Comparison of ENCODE assay signal across 14 cellular contexts in genomic region chr17:19703106-19703775, GRCh38. TPM values are rescaled to one million over a fixed set of nuclear protein-coding genes. Genes with fewer than 3 reads are reported as not detected.
A peak's percentile ranks its signal among the peaks of the same experiment; 100 is the strongest.
DNase-seq lines count a peak whose midpoint lies in the region; ATAC-seq, FAIRE-seq and TF ChIP-seq lines count a peak whose summit lies in the region.
"Had no signal": no experiment of that assay in that cellular context is flagged by ENCODE, and none has a peak within 500 bp of the region (broad histone marks: within the 10 kb centered on the region; RNA-seq: fewer than 3 reads in every experiment).

No MANE protein-coding gene starts in this region.

- H4K8ac ChIP-seq in IMR-90 (ENCODE audit: low read depth in 2 of 2, low read length in 2 of 2): no peak overlapping the region

- H2BK5ac ChIP-seq in IMR-90 (ENCODE audit: low read depth, low read length, poor library complexity, severe bottlenecking): no peak overlapping the region

- H2BK120ac ChIP-seq in IMR-90 (ENCODE audit: low read depth, low read length): no peak overlapping the region

- no peak overlapping the region for H3K27ac ChIP-seq in IMR-90 (ENCODE audit: insufficient read depth, low read length)

- peak; percentile 27 for DNase-seq in AG20443 (ENCODE audit: low spot score)
- no peak for DNase-seq in IMR-90
- DNase-seq in frontal cortex (ENCODE audit: low spot score in 2 of 2): peak; percentile 19
- DNase-seq in nephron progenitor cell: peak; percentile 45
- DNase-seq in globus pallidus (ENCODE audit: low spot score): no peak
- no peak for DNase-seq in stimulated activated naive CD8-positive, alpha-beta T cell treated with anti-CD3 and anti-CD28 coated beads, Interleukin-15, amount 100 ng/mL, for 72 hours
- no peak for DNase-seq in NCI-H2227 (lab: John Stamatoyannopoulos, UW; ENCODE audit: unreplicated experiment)
- DNase-seq: activated T-cell treated with anti-CD3 and anti-CD28 coated beads, Interleukin-2, amount 50 U/mL, for 4 hours; left colon; NCI-H1436 treated with DMSO at 0.1 percent for 48 hours; stimulated activated CD4-positive, alpha-beta T cell treated with anti-CD3 and anti-CD28 coated beads, Interleukin-2, amount 100 ng/mL, for 24 hours had no signal

- in situ Hi-C loops in IMR-90 (cut with MboI; ENCODE audit: low sequenced_read_pairs): no loop called here

- POLR2A ChIA-PET in IMR-90 (lab: Charles Lee; ENCODE audit: unreplicated experiment): no interaction called here

- no peaks in the 10 kb centered on the region for H3K79me1 ChIP-seq in IMR-90 (ENCODE audit: low read depth in 1 of 2, low read length in 2 of 2)

- CTCF ChIA-PET in IMR-90 (lab: Yijun Ruan, JAX): no interaction called here

- ATAC-seq in IMR-90 (ENCODE audit: low read depth): peak; percentile 29; the same call in 1 of the 2 replicates
- no peak for ATAC-seq in GM21447 (IDR thresholded peaks at IDR 0.05; ENCODE audit: unreplicated experiment)
- no peak for ATAC-seq in stimulated activated naive CD8-positive, alpha-beta T cell treated with anti-CD3 and anti-CD28 coated beads, Interleukin-15, amount 100 ng/mL, for 72 hours
- ATAC-seq: activated T-cell treated with anti-CD3 and anti-CD28 coated beads, Interleukin-2, amount 50 U/mL, for 4 hours; HCT116; left colon had no signal

- no peak overlapping the region for H2AFZ ChIP-seq in IMR-90 (replicated peaks; ENCODE audit: low read length, poor library complexity)

- peaks cover 18% of the 10 kb centered on the region for H3K27me3 ChIP-seq in IMR-90 (ENCODE audit: control insufficient read depth, insufficient read depth, low read length)

- no peak for TF ChIP-seq POLR2A in IMR-90 (IDR thresholded peaks at IDR 0.05; ENCODE audit: low read depth, low read length)

- H3K4me3 Mint-ChIP-seq in nephron progenitor cell: peak overlapping the region; percentile 24
- H3K4me3 Mint-ChIP-seq in stimulated activated naive CD8-positive, alpha-beta T cell treated with anti-CD3 and anti-CD28 coated beads, Interleukin-15, amount 100 ng/mL, for 72 hours: no peak overlapping the region
- H3K4me3 Mint-ChIP-seq: activated T-cell treated with anti-CD3 and anti-CD28 coated beads, Interleukin-2, amount 50 U/mL, for 4 hours; IgD-negative memory B cell had no signal

- H3K4me1 ChIP-seq in IMR-90 (ENCODE audit: control insufficient read depth, insufficient read depth, low read length): no peaks in the 10 kb centered on the region; the same call in 1 of the 2 replicates

- no peaks in the 10 kb centered on the region for H3K9me3 Mint-ChIP-seq in nephron progenitor cell
- no peaks in the 10 kb centered on the region for H3K9me3 Mint-ChIP-seq in stimulated activated naive CD8-positive, alpha-beta T cell treated with anti-CD3 and anti-CD28 coated beads, Interleukin-15, amount 100 ng/mL, for 72 hours
- H3K9me3 Mint-ChIP-seq: activated T-cell treated with anti-CD3 and anti-CD28 coated beads, Interleukin-2, amount 50 U/mL, for 4 hours; IgD-negative memory B cell had no signal

- H3K23ac ChIP-seq in IMR-90 (ENCODE audit: low read depth, low read length): no peak overlapping the region

- no peak overlapping the region for H3K18ac ChIP-seq in IMR-90 (ENCODE audit: low read depth, low read length)

- no peak overlapping the region for H4K91ac ChIP-seq in IMR-90 (ENCODE audit: insufficient read depth, low read depth, low read length)

- no peak overlapping the region for H3K14ac ChIP-seq in IMR-90 (replicated peaks; ENCODE audit: low read depth, low read length)

- peak overlapping the region; percentile 97 for H3K27ac Mint-ChIP-seq in nephron progenitor cell
- H3K27ac Mint-ChIP-seq in stimulated activated naive CD8-positive, alpha-beta T cell treated with anti-CD3 and anti-CD28 coated beads, Interleukin-15, amount 100 ng/mL, for 72 hours: no peak overlapping the region
- H3K27ac Mint-ChIP-seq: IgD-negative memory B cell had no signal

- H3K36me3 ChIP-seq in IMR-90 (ENCODE audit: control insufficient read depth, insufficient read depth, low read length): no peaks in the 10 kb centered on the region

- H4K20me1 ChIP-seq in IMR-90 (ENCODE audit: insufficient read depth, low read length): no peaks in the 10 kb centered on the region

- H4K5ac ChIP-seq in IMR-90 (ENCODE audit: low read depth, low read length): no peak overlapping the region

- 48% methylated on average over 6 of the region's 10 CpGs; no CpG with 5 or more reads in 1 of the 2 experiments for WGBS in IMR-90 (ENCODE audit: extremely low coverage in 2 of 2, insufficient read length in 1 of 2), 2 experiments

- no peak overlapping the region for H3K9ac ChIP-seq in IMR-90 (ENCODE audit: low read depth, low read length)

- no peak for TF ChIP-seq CTCF in IMR-90 (conservative IDR thresholded peaks at IDR 0.05; ENCODE audit: low read depth, low read length)
- no peak for TF ChIP-seq CTCF in nephron progenitor cell (IDR thresholded peaks at IDR 0.05)

- H3K56ac ChIP-seq in IMR-90 (ENCODE audit: extremely low read depth, insufficient read depth, low read length): no peak overlapping the region

- intact Hi-C loops in IMR-90 (cut with micrococcal nuclease): no loop called here

- H3K36me3 Mint-ChIP-seq in nephron progenitor cell (ENCODE audit: low read depth): no peaks in the 10 kb centered on the region
- H3K36me3 Mint-ChIP-seq: IgD-negative memory B cell had no signal

- H2BK15ac ChIP-seq in IMR-90 (ENCODE audit: low read depth, low read length): no peak overlapping the region

- no peak for FAIRE-seq in frontal cortex (lab: Jason Lieb, UNC)

- no peak overlapping the region for H2AK5ac ChIP-seq in IMR-90 (ENCODE audit: low read depth, low read length)

- no peak overlapping the region for H3K4me2 ChIP-seq in IMR-90 (ENCODE audit: low read depth, low read length)

- peaks cover 4% of the 10 kb centered on the region for H3K27me3 Mint-ChIP-seq in nephron progenitor cell (ENCODE audit: low read depth, poor library complexity)
- no peaks in the 10 kb centered on the region for H3K27me3 Mint-ChIP-seq in stimulated activated naive CD8-positive, alpha-beta T cell treated with anti-CD3 and anti-CD28 coated beads, Interleukin-15, amount 100 ng/mL, for 72 hours
- H3K27me3 Mint-ChIP-seq: IgD-negative memory B cell had no signal

- no peak overlapping the region for H2AK9ac ChIP-seq in IMR-90 (replicated peaks; ENCODE audit: low read depth, low read length, poor library complexity)

- peaks cover 47% of the 10 kb centered on the region for H3K4me1 Mint-ChIP-seq in nephron progenitor cell
- H3K4me1 Mint-ChIP-seq in stimulated activated naive CD8-positive, alpha-beta T cell treated with anti-CD3 and anti-CD28 coated beads, Interleukin-15, amount 100 ng/mL, for 72 hours: no peaks in the 10 kb centered on the region
- H3K4me1 Mint-ChIP-seq: IgD-negative memory B cell had no signal

- no peak overlapping the region for H2BK20ac ChIP-seq in IMR-90 (ENCODE audit: low read depth, low read length)

- dilution Hi-C loops in IMR-90 (cut with HindIII; ENCODE audit: low sequenced_read_pairs, unreplicated experiment): no loop called here

- BruUV-seq in IMR-90 (replicated peaks; lab: Mats Ljungman, UMichigan): no TSS peak

- no peak overlapping the region for H3K4me3 ChIP-seq in IMR-90 (ENCODE audit: insufficient read depth, low read depth, low read length)

- H3K9me3 ChIP-seq in IMR-90 (ENCODE audit: control insufficient read depth, insufficient read depth, low read length): no peaks in the 10 kb centered on the region

- H3K9me1 ChIP-seq in IMR-90 (ENCODE audit: insufficient read depth, low read length): no peaks in the 10 kb centered on the region

- no peak for TF ChIP-seq RAD21 in IMR-90 (IDR thresholded peaks at IDR 0.05; ENCODE audit: low read length)

- no peak overlapping the region for H3K4ac ChIP-seq in IMR-90 (ENCODE audit: low read depth, low read length)

TF ChIP-seq in IMR-90, 13 proteins besides CTCF, POLR2A, EP300 and RAD21:
- no peak for TF ChIP-seq BHLHE40 (IDR thresholded peaks at IDR 0.05; ENCODE audit: low read depth, low read length)
- no peak for TF ChIP-seq MAFK (IDR thresholded peaks at IDR 0.05; ENCODE audit: low read depth, low read length)
- TF ChIP-seq SMC3 (IDR thresholded peaks at IDR 0.05; ENCODE audit: low read depth, low read length): no peak
- TF ChIP-seq ELK1 (IDR thresholded peaks at IDR 0.05; ENCODE audit: borderline replicate concordance, low read depth, low read length): no peak
- TF ChIP-seq CEBPB (IDR thresholded peaks at IDR 0.05; ENCODE audit: low read depth, low read length): no peak
- TF ChIP-seq RFX5 (IDR thresholded peaks at IDR 0.05; ENCODE audit: low read depth, low read length): no peak
TF ChIP-seq in IMR-90: peak in this region for 0.

RNA-seq across cellular contexts. Expression of gene SLC47A2, which starts 13.1 kb away (rescaled TPM):
- total RNA-seq in IMR-90 (2012; rRNA removed) (not detected in 2 replicates), frontal cortex (under 0.01 TPM)
- polyA plus RNA-seq in IMR-90 (2012; rRNA removed): not detected in 2 replicates
- polyA plus RNA-seq in IMR-90 (2012; cell fraction: cytosol; rRNA removed): not detected in 2 replicates
- not detected in 2 replicates for polyA plus RNA-seq in IMR-90 (2012; cell fraction: nucleus; rRNA removed; ENCODE audit: low replicate concordance)
- total RNA-seq: activated T-cell treated with anti-CD3 and anti-CD28 coated beads, Interleukin-2, amount 50 U/mL, for 4 hours had no signal

RNA-seq across cellular contexts. Expression of gene ALDH3A1, which starts 44.9 kb away (rescaled TPM):
- total RNA-seq in IMR-90 (2012; rRNA removed): not detected in 2 replicates
- polyA plus RNA-seq in IMR-90 (2012; rRNA removed): not detected in 2 replicates
- polyA plus RNA-seq in IMR-90 (2012; cell fraction: cytosol; rRNA removed): not detected in 2 replicates
- not detected in 2 replicates for polyA plus RNA-seq in IMR-90 (2012; cell fraction: nucleus; rRNA removed; ENCODE audit: low replicate concordance)
- 0.41 TPM for total RNA-seq in frontal cortex
- total RNA-seq: activated T-cell treated with anti-CD3 and anti-CD28 coated beads, Interleukin-2, amount 50 U/mL, for 4 hours had no signal
- polyA plus RNA-seq: IgD-negative memory B cell had no signal

RNA-seq across cellular contexts. Expression of gene ALDH3A2, which starts 54.7 kb away (rescaled TPM):
- total RNA-seq in IMR-90 (2012; rRNA removed): 6.9 and 7.9 TPM in 2 replicates
- polyA plus RNA-seq in IMR-90 (2012; rRNA removed): 2.8 and 4.0 TPM in 2 replicates
- polyA plus RNA-seq in IMR-90 (2012; cell fraction: cytosol; rRNA removed): 1.9 and 2.6 TPM in 2 replicates
- polyA plus RNA-seq in IMR-90 (2012; cell fraction: nucleus; rRNA removed; ENCODE audit: low replicate concordance): 3.7 and 6.9 TPM in 2 replicates
- total RNA-seq in frontal cortex: 67.7 TPM

Comparison
In these comparisons a context has a peak if more than half of its experiments do, and no peak if none do; other contexts are left out.
1. DNase-seq: peak in AG20443 (single experiment), frontal cortex (2 of 2) and nephron progenitor cell (single experiment); none in IMR-90 (single experiment), globus pallidus (single experiment), stimulated activated naive CD8-positive, alpha-beta T cell treated with anti-CD3 and anti-CD28 coated beads, Interleukin-15, amount 100 ng/mL, for 72 hours (0 of 2) and NCI-H2227 (single experiment).